In the genomic region with DNA sequence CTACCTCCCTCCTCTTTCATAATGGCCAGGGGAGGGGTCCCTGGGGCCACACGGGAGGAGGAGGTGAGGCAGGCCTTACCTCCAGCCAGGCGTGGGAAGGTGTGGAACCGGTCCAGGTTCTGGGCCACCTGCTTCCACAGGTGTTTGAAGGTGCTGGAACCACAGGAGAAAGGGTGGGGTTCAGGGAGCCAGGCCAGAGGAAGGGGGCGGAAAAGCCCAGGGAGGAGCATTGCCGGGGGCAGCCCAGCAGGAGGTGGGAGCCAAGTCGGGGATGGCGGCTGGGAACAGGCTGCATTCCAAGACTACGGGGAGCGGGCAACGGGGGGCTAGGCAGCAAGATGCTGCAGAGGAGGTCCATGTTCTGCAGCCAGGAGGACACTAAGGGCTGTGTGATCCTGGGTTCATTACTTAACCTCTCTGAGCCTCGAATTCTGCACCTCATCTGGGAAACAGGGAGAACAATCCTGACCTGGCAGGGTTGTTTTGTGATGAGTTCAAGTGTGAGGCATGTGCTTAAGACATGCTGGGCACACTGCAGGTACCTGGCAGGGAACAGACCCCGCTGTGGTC, we compare ENCODE assay signal across 1 cellular context.
A peak's percentile ranks its signal among the peaks of the same experiment; 100 is the strongest.
TF ChIP-seq lines count a peak whose summit lies in the region.

No MANE protein-coding gene starts in this region.

TF ChIP-seq in HepG2, 621 proteins besides CTCF, POLR2A, EP300 and RAD21:
- TF ChIP-seq ZMYM3 (CRISPR knock-in tag; IDR thresholded peaks at IDR 0.05) (no peak), KLF12 (CRISPR knock-in tag; IDR thresholded peaks at IDR 0.05; ENCODE audit: borderline replicate concordance) (no peak), ZNF709 (CRISPR knock-in tag; IDR thresholded peaks at IDR 0.05) (no peak), ZNF768 (CRISPR knock-in tag; IDR thresholded peaks at IDR 0.05) (peak; percentile 91), ZFAT (CRISPR knock-in tag; conservative IDR thresholded peaks at IDR 0.05) (no peak)
- TF ChIP-seq, protein P1, sequence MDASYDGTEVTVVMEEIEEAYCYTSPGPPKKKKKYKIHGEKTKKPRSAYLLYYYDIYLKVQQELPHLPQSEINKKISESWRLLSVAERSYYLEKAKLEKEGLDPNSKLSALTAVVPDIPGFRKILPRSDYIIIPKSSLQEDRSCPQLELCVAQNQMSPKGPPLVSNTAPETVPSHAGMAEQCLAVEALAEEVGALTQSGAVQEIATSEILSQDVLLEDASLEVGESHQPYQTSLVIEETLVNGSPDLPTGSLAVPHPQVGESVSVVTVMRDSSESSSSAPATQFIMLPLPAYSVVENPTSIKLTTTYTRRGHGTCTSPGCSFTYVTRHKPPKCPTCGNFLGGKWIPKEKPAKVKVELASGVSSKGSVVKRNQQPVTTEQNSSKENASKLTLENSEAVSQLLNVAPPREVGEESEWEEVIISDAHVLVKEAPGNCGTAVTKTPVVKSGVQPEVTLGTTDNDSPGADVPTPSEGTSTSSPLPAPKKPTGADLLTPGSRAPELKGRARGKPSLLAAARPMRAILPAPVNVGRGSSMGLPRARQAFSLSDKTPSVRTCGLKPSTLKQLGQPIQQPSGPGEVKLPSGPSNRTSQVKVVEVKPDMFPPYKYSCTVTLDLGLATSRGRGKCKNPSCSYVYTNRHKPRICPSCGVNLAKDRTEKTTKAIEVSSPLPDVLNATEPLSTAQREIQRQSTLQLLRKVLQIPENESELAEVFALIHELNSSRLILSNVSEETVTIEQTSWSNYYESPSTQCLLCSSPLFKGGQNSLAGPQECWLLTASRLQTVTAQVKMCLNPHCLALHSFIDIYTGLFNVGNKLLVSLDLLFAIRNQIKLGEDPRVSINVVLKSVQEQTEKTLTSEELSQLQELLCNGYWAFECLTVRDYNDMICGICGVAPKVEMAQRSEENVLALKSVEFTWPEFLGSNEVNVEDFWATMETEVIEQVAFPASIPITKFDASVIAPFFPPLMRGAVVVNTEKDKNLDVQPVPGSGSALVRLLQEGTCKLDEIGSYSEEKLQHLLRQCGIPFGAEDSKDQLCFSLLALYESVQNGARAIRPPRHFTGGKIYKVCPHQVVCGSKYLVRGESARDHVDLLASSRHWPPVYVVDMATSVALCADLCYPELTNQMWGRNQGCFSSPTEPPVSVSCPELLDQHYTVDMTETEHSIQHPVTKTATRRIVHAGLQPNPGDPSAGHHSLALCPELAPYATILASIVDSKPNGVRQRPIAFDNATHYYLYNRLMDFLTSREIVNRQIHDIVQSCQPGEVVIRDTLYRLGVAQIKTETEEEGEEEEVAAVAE (CRISPR knock-in tag; IDR thresholded peaks at IDR 0.05; ENCODE audit: borderline replicate concordance): no peak
